ENCODE assay signal across 6 cellular contexts in the genomic region with DNA sequence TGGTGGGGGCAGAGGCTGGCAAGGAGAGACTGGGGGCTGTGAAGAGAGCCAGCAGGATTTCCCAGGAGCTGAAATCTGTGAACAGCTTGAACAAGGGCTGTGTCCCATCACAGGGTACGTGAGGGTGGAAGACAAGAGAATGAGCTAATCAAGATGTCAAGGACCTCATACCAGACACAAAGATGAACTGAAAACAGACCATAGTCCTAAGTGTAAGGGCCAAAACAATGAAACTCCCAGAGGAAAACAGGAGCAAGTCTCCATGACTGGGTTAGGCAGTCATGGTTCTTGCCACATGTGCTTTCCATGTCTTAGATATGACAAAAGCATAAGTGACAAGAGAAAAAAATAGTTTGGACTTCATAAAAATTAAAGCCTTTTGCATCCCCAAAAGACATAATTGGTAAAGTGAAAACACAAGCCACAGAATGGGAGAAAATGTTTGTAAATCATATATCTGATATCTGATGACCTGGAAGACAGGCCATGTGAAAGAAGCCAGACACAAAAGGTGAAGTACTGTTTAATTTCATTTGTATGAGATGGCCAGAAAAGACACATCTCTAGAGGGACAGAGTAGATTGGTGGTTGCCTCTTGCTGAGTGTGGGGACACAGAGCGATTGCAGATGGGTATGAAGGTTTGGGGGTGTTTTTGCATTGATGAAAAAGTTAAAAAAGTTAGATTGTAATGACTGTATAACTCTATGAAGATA.
"Had no signal": no experiment of that assay in that cellular context is flagged by ENCODE, and none has a peak within 500 bp of the region (broad histone marks: within the 10 kb centered on the region; RNA-seq: fewer than 3 reads in every experiment).

No MANE protein-coding gene starts in this region.

- H2AFZ ChIP-seq: GM23338 had no signal

- H3K4me2 ChIP-seq: GM23338 had no signal

- H3K27ac ChIP-seq: HL-60 had no signal

- DNase-seq: H9, IMR-90, KG1 had no signal

- ATAC-seq: GM23338, K562 had no signal

- H3K4me3 ChIP-seq: GM23338, K562 had no signal
